Comparison of ENCODE assay signal across 7 cellular contexts in genomic region chr2:69774258-69774983, GRCh38. TPM values are rescaled to one million over a fixed set of nuclear protein-coding genes. Genes with fewer than 3 reads are reported as not detected.
DNase-seq lines count a peak whose midpoint lies in the region; ATAC-seq, FAIRE-seq and TF ChIP-seq lines count a peak whose summit lies in the region.
"Not testable (repeated sequence)": the region's sequence is repeated elsewhere in the genome, so short reads cannot be mapped to it uniquely, and the experiment has no call there.

No MANE protein-coding gene starts in this region.

- H3K4me2 ChIP-seq in GM12878 (ENCODE audit: control insufficient read depth, insufficient read depth): peak overlapping the region; percentile 79

- H3K4me1 Mint-ChIP-seq in T-helper 1 cell treated with Interleukin-12 subunit alpha and Interleukin-12 subunit beta and Interleukin-4 antibody, amounts not matched to agents 30 μg/mL and 1 μg/mL, for 36 hours (ENCODE audit: low read depth): peaks cover 37% of the 10 kb centered on the region
- peaks cover 38% of the 10 kb centered on the region for H3K4me1 Mint-ChIP-seq in memory B cell

- POLR2A ChIA-PET in HEK293 (lab: Yijun Ruan, JAX): not testable (repeated sequence)
- POLR2A ChIA-PET in GM12878 (lab: Charles Lee): interaction anchor here (1.1 to 4.2 kb wide), 8 partner anchors 10 to 25 kb away, joined by 3 to 29 read pairs (median 6); no protein-coding TSS in a partner anchor

- TF ChIP-seq RAD21 in GM12878 (IDR thresholded peaks at IDR 0.05; ENCODE audit: insufficient read depth, low read depth, low read length): not testable (repeated sequence)

- H3K27ac ChIP-seq in HEK293 (ENCODE audit: extremely low read depth, low read depth, low read length) (peak overlapping the region; percentile 44; the same call in 1 of the 2 replicates), GM12878 (ENCODE audit: control insufficient read depth, insufficient read depth) (peak overlapping the region; percentile 66)

- H3K4me1 ChIP-seq in HEK293 (ENCODE audit: control insufficient read depth, insufficient read depth, low read length): peaks cover 17% of the 10 kb centered on the region
- H3K4me1 ChIP-seq in GM12878 (ENCODE audit: control insufficient read depth, insufficient read depth, low read length): peaks cover 41% of the 10 kb centered on the region

- not testable (repeated sequence) for H3K36me3 ChIP-seq in HEK293 (ENCODE audit: control insufficient read depth in 2 of 2, insufficient read depth in 1 of 2, low read length in 2 of 2); GM12878 (ENCODE audit: control insufficient read depth in 2 of 2, insufficient read depth in 2 of 2, low read length in 1 of 2)

- not testable (repeated sequence) for H2AFZ ChIP-seq in GM12878 (ENCODE audit: control insufficient read depth, low read depth, low read length)

- CTCF ChIA-PET in HEK293 (lab: Yijun Ruan, JAX): not testable (repeated sequence)
- CTCF ChIA-PET in GM12878 (lab: Yijun Ruan, JAX): interaction anchor here (1.1 to 4.1 kb wide), 11 partner anchors 8 to 50 kb away, joined by 3 to 25 read pairs (median 6); no protein-coding TSS in a partner anchor

- TF ChIP-seq POLR2A in GM12878 (IDR thresholded peaks at IDR 0.05; ENCODE audit: low read depth, low read length): not testable (repeated sequence)

- H3K4me3 Mint-ChIP-seq in T-helper 1 cell treated with Interleukin-12 subunit alpha and Interleukin-12 subunit beta and Interleukin-4 antibody, amounts not matched to agents 30 μg/mL and 1 μg/mL, for 36 hours: peak overlapping the region; percentile 15
- H3K4me3 Mint-ChIP-seq in memory B cell: peak overlapping the region; percentile 14

- 79% methylated on average over 12 of the region's 13 CpGs for WGBS in GM12878 (ENCODE audit: insufficient coverage, insufficient replicate concordance, low lambda C conversion rate, missing lambda C conversion rate)

- in situ Hi-C loops in GM12878 (cut with MboI): not testable (repeated sequence)

- H3K9me3 Mint-ChIP-seq in T-helper 1 cell treated with Interleukin-12 subunit alpha and Interleukin-12 subunit beta and Interleukin-4 antibody, amounts not matched to agents 30 μg/mL and 1 μg/mL, for 36 hours: peaks cover 13% of the 10 kb centered on the region
- H3K9me3 Mint-ChIP-seq in memory B cell: not testable (repeated sequence)

- TF ChIP-seq CTCF in HEK293 (tag by site-specific recombination; IDR thresholded peaks at IDR 0.05); GM12878 (IDR thresholded peaks at IDR 0.05 in 2 of 3, conservative IDR thresholded peaks at IDR 0.05 in 1 of 3; ENCODE audit: control insufficient read depth in 2 of 3, extremely low read depth in 1 of 3, insufficient read depth in 1 of 3, low read depth in 3 of 3, low read length in 3 of 3): not testable (repeated sequence)

- not testable (repeated sequence) for H3K27me3 Mint-ChIP-seq in T-helper 1 cell treated with Interleukin-12 subunit alpha and Interleukin-12 subunit beta and Interleukin-4 antibody, amounts not matched to agents 30 μg/mL and 1 μg/mL, for 36 hours (ENCODE audit: low read depth); memory B cell

- FAIRE-seq in GM12878 (lab: Jason Lieb, UNC): not testable (repeated sequence)

- not testable (repeated sequence) for H3K79me2 ChIP-seq in GM12878 (ENCODE audit: control insufficient read depth, insufficient read depth, low read length)

- TF ChIP-seq EP300 in GM12878 (IDR thresholded peaks at IDR 0.05; ENCODE audit: borderline replicate concordance in 1 of 2, control insufficient read depth in 1 of 2, low read depth in 2 of 2, low read length in 2 of 2): not testable (repeated sequence)

- peak; percentile 9 for ATAC-seq in GM18868 (IDR thresholded peaks at IDR 0.05; ENCODE audit: unreplicated experiment)
- ATAC-seq in GM12878; memory B cell (ENCODE audit: low read depth): not testable (repeated sequence)

- RAD21 ChIA-PET in GM12878 (lab: Charles Lee; ENCODE audit: unreplicated experiment): interaction anchor here (0.8 to 4.4 kb wide), 17 partner anchors 8 to 56 kb away, joined by 3 to 33 read pairs (median 9); partner anchors contain the start of gene ANXA4

- H3K27ac Mint-ChIP-seq in T-helper 1 cell treated with Interleukin-12 subunit alpha and Interleukin-12 subunit beta and Interleukin-4 antibody, amounts not matched to agents 30 μg/mL and 1 μg/mL, for 36 hours: peak overlapping the region; percentile 74
- H3K27ac Mint-ChIP-seq in memory B cell: peak overlapping the region; percentile 62

- H4K20me1 ChIP-seq in GM12878 (ENCODE audit: control insufficient read depth, insufficient read depth): not testable (repeated sequence)

- BruUV-seq in GM12878 (replicated peaks; lab: Mats Ljungman, UMichigan): not testable (repeated sequence)

- H3K36me3 Mint-ChIP-seq in T-helper 1 cell treated with Interleukin-12 subunit alpha and Interleukin-12 subunit beta and Interleukin-4 antibody, amounts not matched to agents 30 μg/mL and 1 μg/mL, for 36 hours (ENCODE audit: low read depth): peaks cover 14% of the 10 kb centered on the region
- H3K36me3 Mint-ChIP-seq in memory B cell: not testable (repeated sequence)

- intact Hi-C loops in GM12878 (cut with micrococcal nuclease; ENCODE audit: unreplicated experiment): not testable (repeated sequence)

- DNase-seq in activated T-cell treated with anti-CD3 and anti-CD28 coated beads for 24 hours (ENCODE audit: low read depth): peak; percentile 4
- DNase-seq in GM12878 (ENCODE audit: low read depth, low spot score); memory B cell (ENCODE audit: low spot score in 2 of 2): not testable (repeated sequence)
- peak; percentile 31 for DNase-seq in stimulated activated CD8-positive, alpha-beta memory T cell treated with anti-CD3 and anti-CD28 coated beads, Interleukin-4, amount 100 ng/mL, for 48 hours

- H3K4me3 ChIP-seq in HEK293 (ENCODE audit: low read depth, low read length): not testable (repeated sequence)
- H3K4me3 ChIP-seq in GM12878: 0 out of 2 replicates have a peak overlapping the region, but pooled peaks have one; percentile 44

- H3K27me3 ChIP-seq in GM12878 (replicated peaks in 1 of 2; ENCODE audit: control insufficient read depth in 2 of 2, insufficient read depth in 2 of 2, low read length in 1 of 2): not testable (repeated sequence)

- SMC1A ChIA-PET in GM12878 (lab: Charles Lee; ENCODE audit: uncharacterized antibody, unreplicated experiment): interaction anchor here (0.8 to 7.2 kb wide), 16 partner anchors 8 to 192 kb away, joined by 3 to 94 read pairs (median 8); no protein-coding TSS in a partner anchor

- not testable (repeated sequence) for H3K9ac ChIP-seq in GM12878 (ENCODE audit: control insufficient read depth, insufficient read depth, low read length)

- H3K9me3 ChIP-seq in HEK293 (ENCODE audit: control insufficient read depth, insufficient read depth, low read depth, low read length); GM12878 (replicated peaks; ENCODE audit: control insufficient read depth, insufficient read depth, low read length): not testable (repeated sequence)

TF ChIP-seq in HEK293, 187 proteins besides CTCF, POLR2A, EP300 and RAD21 (continues in another document):
- TF ChIP-seq ZBTB17 (tag by site-specific recombination; IDR thresholded peaks at IDR 0.05): 0 out of 2 replicates have a peak, but pooled peaks have one; percentile 18

RNA-seq across cellular contexts. Expression of gene ANXA4, which starts 32.5 kb away (rescaled TPM):
- 52.6 and 58.2 TPM in 2 replicates for total RNA-seq in GM12878 (2013; cell fraction: nucleolus; rRNA removed)
- total RNA-seq in GM12878 (2014; rRNA removed): 59.3 and 60.0 TPM in 2 replicates
- 16.3 and 17.7 TPM in 2 replicates for total RNA-seq in GM12878 (2014; rRNA removed; fragmentation: Illumina TruSeq; extraction: Trizol)
- total RNA-seq in GM12878 (2021): 57.5 and 64.2 TPM in 2 replicates
- 18.8 TPM for polyA plus RNA-seq in GM12878 (2011; ENCODE audit: low read depth)
- 81.6 and 97.2 TPM in 2 replicates for polyA plus RNA-seq in GM12878 (2011; rRNA removed)
- polyA plus RNA-seq in GM12878 (2011; cell fraction: cytosol; rRNA removed): 71.3 and 110 TPM in 2 replicates
- 110 and 122 TPM in 2 replicates for polyA plus RNA-seq in GM12878 (2011; cell fraction: nucleus; rRNA removed)
- polyA plus RNA-seq in GM12878 (2012): 44.2 and 54.2 TPM in 2 replicates
- polyA plus RNA-seq in GM12878 (2014; fragmentation: Illumina TruSeq; extraction: Trizol): 57.9 and 74.3 TPM in 2 replicates
- polyA plus RNA-seq in GM12878 (2014; fragmentation: Nextera tagmentation; extraction: Ambion mirVana): 10 to 100 TPM; 64.6 to 73.1 TPM
- polyA plus RNA-seq in GM12878 (2014; rRNA removed): 78.8 and 94.3 TPM in 2 replicates
- 10 to 100 TPM; 69.0 to 74.2 TPM for polyA plus RNA-seq in GM12878 (2016; fragmentation: Nextera tagmentation; extraction: Ambion mirVana)
- 77.5 and 85.9 TPM in 2 replicates for polyA minus RNA-seq in GM12878 (2011; rRNA and poly(A)+ RNA removed)
- 24.5 and 37.8 TPM in 2 replicates for polyA minus RNA-seq in GM12878 (2011; cell fraction: cytosol; rRNA and poly(A)+ RNA removed)
- polyA minus RNA-seq in GM12878 (2011; cell fraction: nucleus; rRNA and poly(A)+ RNA removed): 21.4 and 30.3 TPM in 2 replicates

RNA-seq across cellular contexts. Expression of gene GMCL1, which starts 55.0 kb away (rescaled TPM):
- total RNA-seq in GM12878 (2013; cell fraction: nucleolus; rRNA removed): 31.6 and 32.3 TPM in 2 replicates
- total RNA-seq in GM12878 (2014; rRNA removed) (9.9 and 12.6 TPM in 2 replicates), GM12878 (2014; rRNA removed; fragmentation: Illumina TruSeq; extraction: Trizol) (11.2 TPM in 2 replicates), GM12878 (2021) (10.3 and 13.4 TPM in 2 replicates)
- 4.9 TPM for polyA plus RNA-seq in GM12878 (2011; ENCODE audit: low read depth)
- polyA plus RNA-seq in GM12878 (2011; rRNA removed) (15.9 and 23.8 TPM in 2 replicates), GM12878 (2014; fragmentation: Illumina TruSeq; extraction: Trizol) (13.6 and 16.3 TPM in 2 replicates), GM12878 (2014; fragmentation: Nextera tagmentation; extraction: Ambion mirVana) (1 to 10 TPM; 3.7 to 4.8 TPM), GM12878 (2014; rRNA removed) (8.9 and 9.6 TPM in 2 replicates), GM12878 (2016; fragmentation: Nextera tagmentation; extraction: Ambion mirVana) (10 to 100 TPM; 18.8 to 21.4 TPM)
- polyA plus RNA-seq in GM12878 (2011; cell fraction: cytosol; rRNA removed): 4.9 and 6.4 TPM in 2 replicates
- 8.2 and 8.6 TPM in 2 replicates for polyA plus RNA-seq in GM12878 (2011; cell fraction: nucleus; rRNA removed)
- polyA plus RNA-seq in GM12878 (2012): 7.9 and 11.3 TPM in 2 replicates
- polyA minus RNA-seq in GM12878 (2011; rRNA and poly(A)+ RNA removed): 8.0 and 9.6 TPM in 2 replicates
- polyA minus RNA-seq in GM12878 (2011; cell fraction: cytosol; rRNA and poly(A)+ RNA removed): 3.7 and 3.8 TPM in 2 replicates
- polyA minus RNA-seq in GM12878 (2011; cell fraction: nucleus; rRNA and poly(A)+ RNA removed): 3.1 and 9.6 TPM in 2 replicates
